18 cellular contexts compared by ENCODE assay signal in genomic region chr10:127407551-127407950, GRCh38.
"Had no signal": no experiment of that assay in that cellular context is flagged by ENCODE, and none has a peak within 500 bp of the region (broad histone marks: within the 10 kb centered on the region; RNA-seq: fewer than 3 reads in every experiment).

No MANE protein-coding gene starts in this region.

- H3K9me3 ChIP-seq: SJCRH30 had no signal

- DNase-seq: activated CD4-positive, alpha-beta T cell treated with anti-CD3 and anti-CD28 coated beads, Interleukin-2, amount 10 ng/mL, durations not matched to agents 24 days and 14 days; activated CD4-positive, alpha-beta T cell treated with anti-CD3 and anti-CD28 coated beads, Interleukin-2, amount 50 U/mL, for 4 hours; activated CD8-positive, alpha-beta T cell treated with anti-CD3 and anti-CD28 coated beads for 36 hours; activated naive CD4-positive, alpha-beta T cell treated with anti-CD3 and anti-CD28 coated beads, Interleukin-2, amount 10 ng/mL, durations not matched to agents 7 days and 5 days; activated naive CD8-positive, alpha-beta T cell treated with anti-CD3 and anti-CD28 coated beads, Interleukin-2, amount 50 U/mL, for 24 hours; activated T-cell treated with anti-CD3 and anti-CD28 coated beads, Interleukin-2, amount 50 U/mL, for 24 hours; central memory CD4-positive, alpha-beta T cell; MM.1S; MV-4-11; NCI-H1092; NCI-H1436 treated with DMSO at 0.1 percent for 48 hours; NCI-H1694 treated with DMSO at 0.1 percent for 48 hours; NCI-H2029; NCI-H345; NCI-H524 treated with DMSO at 0.1 percent for 48 hours; SJCRH30 had no signal

- FAIRE-seq: TTC549 had no signal

- H3K27me3 ChIP-seq: SJCRH30 had no signal

- H3K4me3 ChIP-seq: SJCRH30, SK-N-MC had no signal

- H3K27ac ChIP-seq: SJCRH30, SK-N-MC had no signal

- H3K4me1 ChIP-seq: SJCRH30 had no signal
